Comparison of ENCODE assay signal across 8 cellular contexts in genomic region chr1:41516168-41516961, GRCh38. TPM values are rescaled to one million over a fixed set of nuclear protein-coding genes. Genes with fewer than 3 reads are reported as not detected.
DNase-seq lines count a peak whose midpoint lies in the region; ATAC-seq and TF ChIP-seq lines count a peak whose summit lies in the region.

No MANE protein-coding gene starts in this region.

- intact Hi-C loops in activated CD4-positive, alpha-beta T cell treated with anti-CD3 and anti-CD28 coated beads for 36 hours (cut with DNase I, micrococcal nuclease), result loop anchor here (1.0 to 10.0 kb wide), 5 partner anchors 278 to 657 kb away; no protein-coding TSS in a partner anchor

- H3K9me3 Mint-ChIP-seq in activated CD4-positive, alpha-beta T cell treated with anti-CD3 and anti-CD28 coated beads for 36 hours (ENCODE audit: low read depth), result no peaks in the 10 kb centered on the region

- DNase-seq in NCI-H226, result peak; percentile 71
- peak; percentile 87 for DNase-seq in activated CD4-positive, alpha-beta T cell treated with anti-CD3 and anti-CD28 coated beads for 36 hours
- peak; percentile 36 for DNase-seq in cortex of kidney (lab: John Stamatoyannopoulos, UW)
- DNase-seq in left lobe of liver (ENCODE audit: low spot score), result peak; percentile 90
- peak; percentile 34 to 47 (median 40) for DNase-seq in stimulated activated CD4-positive, alpha-beta T cell treated with anti-CD3 and anti-CD28 coated beads, Interleukin-1b, Interleukin-23, amount 100 ng/mL, for 24 hours (ENCODE audit: low read depth in 4 of 4, low spot score in 1 of 4)

- H3K27me3 Mint-ChIP-seq in activated CD4-positive, alpha-beta T cell treated with anti-CD3 and anti-CD28 coated beads for 36 hours, result no peaks in the 10 kb centered on the region

- H3K27ac Mint-ChIP-seq in activated CD4-positive, alpha-beta T cell treated with anti-CD3 and anti-CD28 coated beads for 36 hours, result peak overlapping the region; percentile 16

- TF ChIP-seq CTCF in GM12874 (IDR thresholded peaks at IDR 0.05; ENCODE audit: insufficient read depth, low read depth, low read length), result peak; percentile 98

- peaks cover 11% of the 10 kb centered on the region for H3K4me1 Mint-ChIP-seq in activated CD4-positive, alpha-beta T cell treated with anti-CD3 and anti-CD28 coated beads for 36 hours

- ATAC-seq in HG03045 (IDR thresholded peaks at IDR 0.05; ENCODE audit: unreplicated experiment) (peak; percentile 78), left lobe of liver (peak; percentile 95), GM19035 (IDR thresholded peaks at IDR 0.05; ENCODE audit: unreplicated experiment) (no peak)
- ATAC-seq in activated CD4-positive, alpha-beta T cell treated with anti-CD3 and anti-CD28 coated beads for 36 hours, result peak; percentile 92

- peaks cover 29% of the 10 kb centered on the region for H3K36me3 Mint-ChIP-seq in activated CD4-positive, alpha-beta T cell treated with anti-CD3 and anti-CD28 coated beads for 36 hours (ENCODE audit: low read depth)

- CTCF ChIA-PET in activated CD4-positive, alpha-beta T cell treated with anti-CD3 and anti-CD28 coated beads for 36 hours (lab: Charles Lee), result interaction anchor here (0.6 to 2.6 kb wide), 14 partner anchors 8 to 657 kb away, joined by 3 to 12 read pairs (median 3); partner anchors contain the start of gene HIVEP3

- H3K4me3 Mint-ChIP-seq in activated CD4-positive, alpha-beta T cell treated with anti-CD3 and anti-CD28 coated beads for 36 hours, result peak overlapping the region; percentile 19

- POLR2A ChIA-PET in activated CD4-positive, alpha-beta T cell treated with anti-CD3 and anti-CD28 coated beads for 36 hours (lab: Charles Lee), result no interaction called here

RNA-seq across cellular contexts. Expression of gene EDN2, which starts 31.9 kb away (rescaled TPM):
- total RNA-seq in activated CD4-positive, alpha-beta T cell treated with anti-CD3 and anti-CD28 coated beads for 36 hours, result not detected
- not detected for total RNA-seq in left lobe of liver

Comparison
In these comparisons a context has a peak if more than half of its experiments do, and no peak if none do; other contexts are left out.
1. DNase-seq: peak in every context shown above with its lines; median percentile 90 in left lobe of liver; 87 in activated CD4-positive, alpha-beta T cell treated with anti-CD3 and anti-CD28 coated beads for 36 hours; 71 in NCI-H226; 40 in stimulated activated CD4-positive, alpha-beta T cell treated with anti-CD3 and anti-CD28 coated beads, Interleukin-1b, Interleukin-23, amount 100 ng/mL, for 24 hours; 36 in cortex of kidney.